ENCODE assay signal across 17 cellular contexts in genomic region chr18:79420033-79420745, GRCh38. TPM values are rescaled to one million over a fixed set of nuclear protein-coding genes. Genes with fewer than 3 reads are reported as not detected.
DNase-seq lines count a peak whose midpoint lies in the region; ATAC-seq and FAIRE-seq lines count a peak whose summit lies in the region.
"Had no signal": no experiment of that assay in that cellular context is flagged by ENCODE, and none has a peak within 500 bp of the region (broad histone marks: within the 10 kb centered on the region; RNA-seq: fewer than 3 reads in every experiment).

No MANE protein-coding gene starts in this region.

- no peaks in the 10 kb centered on the region for H3K9me3 ChIP-seq in NT2/D1 (ENCODE audit: insufficient read depth, low read length)
- H3K9me3 ChIP-seq: gastroesophageal sphincter, testis had no signal

- no peaks in the 10 kb centered on the region for H3K27me3 ChIP-seq in NT2/D1 (ENCODE audit: insufficient read depth, insufficient read length)
- H3K27me3 ChIP-seq: gastroesophageal sphincter, testis had no signal

- H3K4me3 Mint-ChIP-seq in effector memory CD8-positive, alpha-beta T cell = no peak overlapping the region
- H3K4me3 Mint-ChIP-seq: dendritic cell treated with granulocyte-macrophage colony-stimulating factor and Interleukin-4, amounts not matched to agents 40 ng/mL and 50 ng/mL, for 4 days had no signal

- H3K4me1 Mint-ChIP-seq in effector memory CD8-positive, alpha-beta T cell (ENCODE audit: low read depth in 2 of 2) = peaks cover 31 to 37% of the 10 kb centered on the region in 2 donors

- DNase-seq in stimulated activated CD4-positive, alpha-beta T cell treated with anti-CD3 and anti-CD28 coated beads, Interleukin-1b, Interleukin-23, amount 100 ng/mL, for 48 hours = peak; percentile 20
- no peak for DNase-seq in stimulated activated CD4-positive, alpha-beta T cell treated with anti-CD3 and anti-CD28 coated beads, Interleukin-2, amount 100 ng/mL, for 24 hours
- peak; percentile 43 for DNase-seq in NT2/D1 (ENCODE audit: low read depth, low spot score)
- no peak for DNase-seq in effector memory CD8-positive, alpha-beta T cell
- DNase-seq in DMS153 treated with DMSO at 0.1 percent for 48 hours (lab: John Stamatoyannopoulos, UW; ENCODE audit: unreplicated experiment) = no peak
- DNase-seq in AML-193 (lab: John Stamatoyannopoulos, UW) = no peak
- DNase-seq in frontal cortex (ENCODE audit: low spot score in 2 of 2) = no peak
- DNase-seq in SHP77 (lab: John Stamatoyannopoulos, UW) = no peak
- DNase-seq: activated gamma-delta T cell; DMS53; erythroblast; NCI-H1417 treated with DMSO at 0.1 percent for 48 hours; stimulated activated CD4-positive, alpha-beta T cell treated with anti-CD3 and anti-CD28 coated beads, Interleukin-4, amount 100 ng/mL, for 1 hour; testis had no signal

- H3K36me3 ChIP-seq in NT2/D1 (ENCODE audit: insufficient read depth, insufficient read length, low read length) = peaks cover 42% of the 10 kb centered on the region

- peak overlapping the region; percentile 52 to 74 for H3K27ac Mint-ChIP-seq in effector memory CD8-positive, alpha-beta T cell
- H3K27ac Mint-ChIP-seq: dendritic cell treated with granulocyte-macrophage colony-stimulating factor and Interleukin-4, amounts not matched to agents 40 ng/mL and 50 ng/mL, for 4 days had no signal

- no peaks in the 10 kb centered on the region for H3K27me3 Mint-ChIP-seq in effector memory CD8-positive, alpha-beta T cell
- H3K27me3 Mint-ChIP-seq: dendritic cell treated with granulocyte-macrophage colony-stimulating factor and Interleukin-4, amounts not matched to agents 40 ng/mL and 50 ng/mL, for 4 days had no signal

- no peak overlapping the region for H3K4me3 ChIP-seq in NT2/D1 (ENCODE audit: insufficient read length, low read depth)
- H3K4me3 ChIP-seq: gastroesophageal sphincter, testis had no signal

- no peaks in the 10 kb centered on the region for H3K9me3 Mint-ChIP-seq in effector memory CD8-positive, alpha-beta T cell
- H3K9me3 Mint-ChIP-seq: dendritic cell treated with granulocyte-macrophage colony-stimulating factor and Interleukin-4, amounts not matched to agents 40 ng/mL and 50 ng/mL, for 4 days had no signal

- no peak for ATAC-seq in effector memory CD8-positive, alpha-beta T cell (replicated peaks)
- ATAC-seq: gastroesophageal sphincter had no signal

- FAIRE-seq in frontal cortex (lab: Jason Lieb, UNC) = no peak

- H3K36me3 Mint-ChIP-seq in effector memory CD8-positive, alpha-beta T cell (ENCODE audit: insufficient read depth) = peaks cover 53% of the 10 kb centered on the region

- H3K9ac ChIP-seq in NT2/D1 (ENCODE audit: insufficient read length, low read depth) = no peak overlapping the region

- peaks cover 6% of the 10 kb centered on the region for H3K4me1 ChIP-seq in NT2/D1 (ENCODE audit: insufficient read depth, insufficient read length)

RNA-seq across cellular contexts. Expression of gene NFATC1, which starts 24.5 kb away (rescaled TPM):
- total RNA-seq in frontal cortex = 0.41 TPM
- total RNA-seq: HT-29 had no signal

Comparison
In these comparisons a context has a peak if more than half of its experiments do, and no peak if none do; other contexts are left out.
1. DNase-seq: peak in stimulated activated CD4-positive, alpha-beta T cell treated with anti-CD3 and anti-CD28 coated beads, Interleukin-1b, Interleukin-23, amount 100 ng/mL, for 48 hours (single experiment) and NT2/D1 (single experiment); none in stimulated activated CD4-positive, alpha-beta T cell treated with anti-CD3 and anti-CD28 coated beads, Interleukin-2, amount 100 ng/mL, for 24 hours (0 of 2), effector memory CD8-positive, alpha-beta T cell (0 of 3), DMS153 treated with DMSO at 0.1 percent for 48 hours (single experiment), AML-193 (0 of 2), frontal cortex (0 of 2) and SHP77 (0 of 2).